In the genomic region with DNA sequence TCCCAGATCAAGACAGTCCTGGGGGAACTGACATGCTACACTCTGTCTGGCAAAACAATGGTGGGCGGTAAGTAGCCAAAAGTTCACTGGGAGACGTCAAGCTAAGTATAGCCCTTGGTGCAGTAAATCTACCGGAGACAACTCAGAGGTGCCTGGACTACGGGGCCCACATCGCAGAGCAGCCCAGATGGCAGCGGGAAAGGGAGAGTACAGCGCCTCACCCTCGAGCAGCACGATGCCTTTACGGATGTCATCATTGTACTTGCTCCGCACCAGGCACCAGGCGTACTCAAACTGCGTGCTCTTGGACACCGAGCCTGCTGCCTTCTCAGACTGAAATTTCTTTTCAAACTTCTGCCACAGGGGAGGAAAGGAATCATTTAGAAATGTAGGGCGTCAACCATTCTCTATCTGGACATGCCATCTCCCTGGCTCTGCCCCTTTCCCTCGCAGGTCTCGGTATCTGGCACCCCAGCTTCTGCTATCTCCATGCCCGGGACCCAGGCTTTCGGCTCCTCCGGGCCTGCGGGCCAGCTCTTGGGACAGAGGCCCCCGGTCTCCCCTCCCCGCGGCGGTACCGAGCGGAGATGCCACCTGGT, we compare ENCODE assay signal across 8 cellular contexts. TPM values are rescaled to one million over a fixed set of nuclear protein-coding genes. Genes with fewer than 3 reads are reported as not detected.
DNase-seq lines count a peak whose midpoint lies in the region; ATAC-seq, FAIRE-seq and TF ChIP-seq lines count a peak whose summit lies in the region.

No MANE protein-coding gene starts in this region.

- H3K4me1 ChIP-seq in Peyer's patch (peaks cover 0 to 30% (median 12%) of the 10 kb centered on the region in 4 donors), H1 (replicated peaks in 1 of 4; ENCODE audit: control insufficient read depth in 3 of 4, insufficient read depth in 4 of 4, low read length in 3 of 4) (peaks cover 0 to 6% (median 3%) of the 10 kb centered on the region in 4 experiments; a peak in 5 of 7 replicates), muscle layer of colon (ENCODE audit: insufficient read depth, low read length) (peaks cover 23% of the 10 kb centered on the region)

- H3K36me3 ChIP-seq in Peyer's patch (peaks cover 0 to 17% (median 0%) of the 10 kb centered on the region in 3 donors), H1 (ENCODE audit: control insufficient read depth in 2 of 4, insufficient read depth in 4 of 4, low read length in 3 of 4) (peaks cover 0 to 4% (median 0%) of the 10 kb centered on the region in 4 experiments; a peak in 2 of 8 replicates), muscle layer of colon (ENCODE audit: insufficient read depth, low read length) (peaks cover 26% of the 10 kb centered on the region)

- peak overlapping the region; percentile 36 for H3K4ac ChIP-seq in H1 (replicated peaks; ENCODE audit: insufficient read length, low read depth, low read length)

- POLR2A ChIA-PET in H1 (lab: Charles Lee; ENCODE audit: partially characterized antibody) = interaction anchor here (0.6 to 4.0 kb wide), 17 partner anchors 10 to 947 kb away, joined by 3 to 28 read pairs (median 3); a partner anchor contains a TSS

- H3K27me3 ChIP-seq in Peyer's patch (no peaks in the 10 kb centered on the region), H1 (replicated peaks in 1 of 4; ENCODE audit: control insufficient read depth in 3 of 4, extremely low read depth in 1 of 4, insufficient read depth in 3 of 4, low read length in 3 of 4) (no peaks in the 10 kb centered on the region), muscle layer of colon (ENCODE audit: control insufficient read depth in 1 of 2, insufficient read depth in 2 of 2, low read length in 2 of 2) (no peaks in the 10 kb centered on the region)

- H3K4me2 ChIP-seq in H1 (ENCODE audit: insufficient read depth in 1 of 2, low read depth in 2 of 2, low read length in 2 of 2) = peak overlapping the region; percentile 65 to 99

- H4K8ac ChIP-seq in H1 (ENCODE audit: extremely low read depth, insufficient read depth, low read length) = no peak overlapping the region

- TF ChIP-seq CTCF in Peyer's patch (IDR thresholded peaks at IDR 0.05) (peak in 3 of 6 experiments; percentile 88 to 97 (median 96)), H1 (IDR thresholded peaks at IDR 0.05; ENCODE audit: control extremely low read depth in 1 of 3, insufficient read depth in 1 of 3, low read depth in 1 of 3, low read length in 3 of 3) (peak in 1 of 3 experiments; percentile 91; a peak in 1 of 4 replicates)

- H2BK120ac ChIP-seq in H1 (replicated peaks; ENCODE audit: low read depth, low read length) = no peak overlapping the region

- H3K9ac ChIP-seq in H1 (replicated peaks in 1 of 4; ENCODE audit: extremely low read depth in 1 of 4, low read depth in 3 of 4, low read length in 3 of 4) (peak overlapping the region in 2 of 4 experiments; percentile 34; a peak in 2 of 7 replicates), muscle layer of colon (ENCODE audit: low read length) (peak overlapping the region; percentile 84)

- TF ChIP-seq POLR2A in Peyer's patch (IDR thresholded peaks at IDR 0.05) = peak in 1 of 2 donors; percentile 33
- TF ChIP-seq POLR2A in H1 (IDR thresholded peaks at IDR 0.05; ENCODE audit: control extremely low read depth in 1 of 2, low read depth in 2 of 2, low read length in 2 of 2) = no peak

- DNase-seq in activated CD4-positive, alpha-beta T cell treated with anti-CD3 and anti-CD28 coated beads for 48 hours = peak; percentile 24
- DNase-seq in activated CD4-positive, alpha-beta T cell treated with anti-CD3 and anti-CD28 coated beads, Interleukin-2, amount 50 U/mL, for 1 hour = no peak
- DNase-seq in Peyer's patch (peak in 2 of 3 donors; percentile 57 to 68), H1 (ENCODE audit: low read depth in 1 of 2, low spot score in 2 of 2) (peak; percentile 33 to 87), NCI-H774 (lab: John Stamatoyannopoulos, UW) (no peak), HTR-8/SVneo (ENCODE audit: insufficient read length, low spot score) (no peak)

- H4K5ac ChIP-seq in H1 (ENCODE audit: insufficient read length, low read depth, low read length) = no peak overlapping the region

- CTCF ChIA-PET in H1 (lab: Charles Lee; ENCODE audit: partially characterized antibody) = interaction anchor here (0.7 to 8.2 kb wide), 38 partner anchors 8 to 349 kb away, joined by 3 to 79 read pairs (median 5); a partner anchor contains a TSS

- H3K4me3 ChIP-seq in Peyer's patch (peak overlapping the region; percentile 70 to 89 (median 77)), H1 (ENCODE audit: extremely low read depth in 1 of 4, insufficient read depth in 2 of 4, low read depth in 3 of 4, low read length in 4 of 4) (peak overlapping the region; percentile 14 to 99 (median 98); a peak in 7 of 8 replicates), muscle layer of colon (ENCODE audit: low read depth in 1 of 2, low read length in 2 of 2) (peak overlapping the region; percentile 72 to 96)

- no peaks in the 10 kb centered on the region for H3K9me3 ChIP-seq in Peyer's patch
- H3K9me3 ChIP-seq in H1 (ENCODE audit: insufficient read depth in 2 of 2, low read depth in 1 of 2, low read length in 1 of 2) = no peaks in the 10 kb centered on the region
- no peaks in the 10 kb centered on the region for H3K9me3 ChIP-seq in muscle layer of colon (ENCODE audit: low read length)

- 50% methylated on average over 27 of the region's 27 CpGs; no CpG with 5 or more reads in 1 of the 2 experiments for WGBS in H1 (ENCODE audit: extremely low coverage in 1 of 2, insufficient coverage in 1 of 2, insufficient read length in 1 of 2, insufficient replicate concordance in 2 of 2, low coverage in 1 of 2, low lambda C conversion rate in 2 of 2, missing lambda C conversion rate in 1 of 2), 2 experiments

- no peak overlapping the region for H2AK5ac ChIP-seq in H1 (ENCODE audit: low read depth, low read length)

- ATAC-seq in GM19455 (IDR thresholded peaks at IDR 0.05; ENCODE audit: unreplicated experiment) = no peak

- H3K56ac ChIP-seq in H1 (replicated peaks; ENCODE audit: insufficient read length, low read depth, low read length) = no peak overlapping the region

- peaks cover 10% of the 10 kb centered on the region for H3K79me1 ChIP-seq in H1 (ENCODE audit: low read depth, low read length)

- peak overlapping the region; percentile 28; the same call in 1 of the 2 replicates for H3K18ac ChIP-seq in H1 (ENCODE audit: extremely low read depth, low read length)

- peaks cover 0 to 6% of the 10 kb centered on the region in 2 experiments for H4K20me1 ChIP-seq in H1 (replicated peaks in 1 of 2; ENCODE audit: control insufficient read depth in 1 of 2, insufficient read depth in 2 of 2, low read length in 2 of 2)

- peak; percentile 54 to 75; a peak in 3 of 4 replicates for TF ChIP-seq RAD21 in H1 (IDR thresholded peaks at IDR 0.05 in 1 of 2, conservative IDR thresholded peaks at IDR 0.05 in 1 of 2; ENCODE audit: low read depth in 2 of 2, low read length in 2 of 2)

- peaks cover 9% of the 10 kb centered on the region for H3K23me2 ChIP-seq in H1 (ENCODE audit: low read depth, low read length)

- H2BK5ac ChIP-seq in H1 (ENCODE audit: low read depth, low read length) = peak overlapping the region; percentile 97

- peaks cover 0 to 34% of the 10 kb centered on the region in 2 experiments; a peak in 1 of 4 replicates for H3K79me2 ChIP-seq in H1 (ENCODE audit: control insufficient read depth in 1 of 2, insufficient read depth in 2 of 2, low read length in 2 of 2)

- no peak overlapping the region for H2BK15ac ChIP-seq in H1 (ENCODE audit: low read length)

- H2BK12ac ChIP-seq in H1 (ENCODE audit: low read depth, low read length) = peak overlapping the region; percentile 44; the same call in 1 of the 2 replicates

- no peak overlapping the region for H4K91ac ChIP-seq in H1 (replicated peaks; ENCODE audit: insufficient read length, low read length)

- no peak overlapping the region for H3K23ac ChIP-seq in H1 (ENCODE audit: insufficient read length)

- TF ChIP-seq EP300 in H1 (IDR thresholded peaks at IDR 0.05; ENCODE audit: borderline replicate concordance in 1 of 2, low read depth in 2 of 2, low read length in 2 of 2) = no peak

- H2BK20ac ChIP-seq in H1 (ENCODE audit: low read length) = no peak overlapping the region

- no peak overlapping the region for H3K14ac ChIP-seq in H1 (ENCODE audit: insufficient read length)

- H2AFZ ChIP-seq in H1 (ENCODE audit: low read length) = no peak overlapping the region

- no peak for FAIRE-seq in H1 (lab: Jason Lieb, UNC)
- no peak for FAIRE-seq in HTR-8/SVneo (lab: Jason Lieb, UNC)

- H3K27ac ChIP-seq in Peyer's patch = peak overlapping the region; percentile 93 to 96 (median 96)
- no peak overlapping the region for H3K27ac ChIP-seq in H1 (ENCODE audit: low read depth, low read length)
- H3K27ac ChIP-seq in muscle layer of colon (ENCODE audit: low read depth, low read length) = peak overlapping the region; percentile 96

RNA-seq across cellular contexts. Expression of a gene that starts 1.0 kb away (rescaled TPM):
- 100 to 1,000 TPM; 143 to 289 (median 231) TPM for total RNA-seq in Peyer's patch
- total RNA-seq in H1 (2021; fragmentation: NEBNext Ultra II Directional; extraction: Animal tissue kit (Norgen Biotek cat#: 25700)) = 122 and 128 TPM in 2 replicates
- 195 and 246 TPM in 2 replicates for polyA plus RNA-seq in H1 (2011; rRNA removed)
- 294 TPM for polyA plus RNA-seq in H1 (2011; cell fraction: cytosol; rRNA removed)
- polyA plus RNA-seq in H1 (2011; cell fraction: nucleus; rRNA removed) = 158 TPM
- polyA plus RNA-seq in H1 (2012, experiment 1 of 2) = 116 to 183 TPM (median 179 TPM) in 4 replicates
- 229 TPM for polyA plus RNA-seq in H1 (2012, experiment 2 of 2)
- 101 TPM for polyA plus RNA-seq in H1 (2013, experiment 1 of 2)
- polyA plus RNA-seq in H1 (2013, experiment 2 of 2) = 103 TPM
- polyA minus RNA-seq in H1 (2011; rRNA and poly(A)+ RNA removed) = 58.6 and 63.0 TPM in 2 replicates
- polyA minus RNA-seq in H1 (2011; cell fraction: cytosol; rRNA and poly(A)+ RNA removed) = 42.5 TPM
- polyA minus RNA-seq in H1 (2011; cell fraction: nucleus; rRNA and poly(A)+ RNA removed) = 30.6 TPM

RNA-seq across cellular contexts. Expression of a gene that starts 6.3 kb away (rescaled TPM):
- total RNA-seq in Peyer's patch = 100 to 1,000 TPM in 3 of 4 donors, 10 to 100 TPM in 1; 94.9 to 942 (median 697) TPM
- total RNA-seq in H1 (2021; fragmentation: NEBNext Ultra II Directional; extraction: Animal tissue kit (Norgen Biotek cat#: 25700)) = 5.5 and 5.9 TPM in 2 replicates
- 7.6 and 11.1 TPM in 2 replicates for polyA plus RNA-seq in H1 (2011; rRNA removed)
- 7.0 TPM for polyA plus RNA-seq in H1 (2011; cell fraction: cytosol; rRNA removed)
- polyA plus RNA-seq in H1 (2011; cell fraction: nucleus; rRNA removed) = 21.7 TPM
- 3.8 to 6.3 TPM (median 4.8 TPM) in 4 replicates for polyA plus RNA-seq in H1 (2012, experiment 1 of 2)
- 3.7 TPM for polyA plus RNA-seq in H1 (2012, experiment 2 of 2)
- polyA plus RNA-seq in H1 (2013, experiment 1 of 2) = 3.6 TPM
- 2.9 TPM for polyA plus RNA-seq in H1 (2013, experiment 2 of 2)
- 2.7 and 5.7 TPM in 2 replicates for polyA minus RNA-seq in H1 (2011; rRNA and poly(A)+ RNA removed)
- polyA minus RNA-seq in H1 (2011; cell fraction: cytosol; rRNA and poly(A)+ RNA removed) = 2.6 TPM
- polyA minus RNA-seq in H1 (2011; cell fraction: nucleus; rRNA and poly(A)+ RNA removed) = 6.4 TPM

RNA-seq across cellular contexts. Expression of a gene that starts 25.9 kb away (rescaled TPM):
- 100 to 1,000 TPM in 2 of 4 donors, 10 to 100 TPM in 2; 37.1 to 142 (median 110) TPM for total RNA-seq in Peyer's patch
- 59.9 and 61.7 TPM in 2 replicates for total RNA-seq in H1 (2021; fragmentation: NEBNext Ultra II Directional; extraction: Animal tissue kit (Norgen Biotek cat#: 25700))
- polyA plus RNA-seq in H1 (2011; rRNA removed) = 38.2 and 48.9 TPM in 2 replicates
- 42.0 TPM for polyA plus RNA-seq in H1 (2011; cell fraction: cytosol; rRNA removed)
- polyA plus RNA-seq in H1 (2011; cell fraction: nucleus; rRNA removed) = 34.7 TPM
- 42.1 to 47.7 TPM (median 44.9 TPM) in 4 replicates for polyA plus RNA-seq in H1 (2012, experiment 1 of 2)
- polyA plus RNA-seq in H1 (2012, experiment 2 of 2) = 69.3 TPM
- 54.8 TPM for polyA plus RNA-seq in H1 (2013, experiment 1 of 2)
- 58.5 TPM for polyA plus RNA-seq in H1 (2013, experiment 2 of 2)
- polyA minus RNA-seq in H1 (2011; rRNA and poly(A)+ RNA removed) = 10.5 and 11.1 TPM in 2 replicates
- 18.8 TPM for polyA minus RNA-seq in H1 (2011; cell fraction: cytosol; rRNA and poly(A)+ RNA removed)
- polyA minus RNA-seq in H1 (2011; cell fraction: nucleus; rRNA and poly(A)+ RNA removed) = 10.6 TPM

RNA-seq across cellular contexts. Expression of a gene that starts 26.5 kb away (rescaled TPM):
- 100 to 1,000 TPM in 2 of 4 donors, 10 to 100 TPM in 2; 62.7 to 103 (median 83.7) TPM for total RNA-seq in Peyer's patch
- total RNA-seq in H1 (2021; fragmentation: NEBNext Ultra II Directional; extraction: Animal tissue kit (Norgen Biotek cat#: 25700)) = 43.1 and 47.2 TPM in 2 replicates
- polyA plus RNA-seq in H1 (2011; rRNA removed) = 28.4 and 57.0 TPM in 2 replicates
- polyA plus RNA-seq in H1 (2011; cell fraction: cytosol; rRNA removed) = 26.9 TPM
- 83.2 TPM for polyA plus RNA-seq in H1 (2011; cell fraction: nucleus; rRNA removed)
- 39.5 to 45.8 TPM (median 44.6 TPM) in 4 replicates for polyA plus RNA-seq in H1 (2012, experiment 1 of 2)
- polyA plus RNA-seq in H1 (2012, experiment 2 of 2) = 42.4 TPM
- polyA plus RNA-seq in H1 (2013, experiment 1 of 2) = 80.5 TPM
- polyA plus RNA-seq in H1 (2013, experiment 2 of 2) = 71.8 TPM
- 12.3 and 19.4 TPM in 2 replicates for polyA minus RNA-seq in H1 (2011; rRNA and poly(A)+ RNA removed)
- 26.1 TPM for polyA minus RNA-seq in H1 (2011; cell fraction: cytosol; rRNA and poly(A)+ RNA removed)
- 26.9 TPM for polyA minus RNA-seq in H1 (2011; cell fraction: nucleus; rRNA and poly(A)+ RNA removed)

RNA-seq across cellular contexts. Expression of a gene that starts 43.0 kb away (rescaled TPM):
- total RNA-seq in Peyer's patch = 100 to 1,000 TPM in 2 of 4 donors, 10 to 100 TPM in 1, not detected in 1; 91.4 to 195 (median 123) TPM
- total RNA-seq in H1 (2021; fragmentation: NEBNext Ultra II Directional; extraction: Animal tissue kit (Norgen Biotek cat#: 25700)) = 0.82 TPM in 1 of 2 replicates, not detected in the other
- 0.21 and 0.58 TPM in 2 replicates for polyA plus RNA-seq in H1 (2011; rRNA removed)
- polyA plus RNA-seq in H1 (2011; cell fraction: cytosol; rRNA removed) = 0.48 TPM
- 0.76 TPM for polyA plus RNA-seq in H1 (2011; cell fraction: nucleus; rRNA removed)
- polyA plus RNA-seq in H1 (2012, experiment 1 of 2) = 0.23 to 0.61 TPM (median 0.24 TPM) in 3 of 4 replicates, not detected in the other
- 0.14 TPM for polyA plus RNA-seq in H1 (2012, experiment 2 of 2)
- 0.59 TPM for polyA plus RNA-seq in H1 (2013, experiment 1 of 2)
- 0.72 TPM for polyA plus RNA-seq in H1 (2013, experiment 2 of 2)
- 1.9 TPM in 1 of 2 replicates, not detected in the other for polyA minus RNA-seq in H1 (2011; rRNA and poly(A)+ RNA removed)
- polyA minus RNA-seq in H1 (2011; cell fraction: cytosol; rRNA and poly(A)+ RNA removed) = not detected
- polyA minus RNA-seq in H1 (2011; cell fraction: nucleus; rRNA and poly(A)+ RNA removed) = 1.3 TPM

Comparison
In these comparisons a context has a peak if more than half of its experiments do, and no peak if none do; other contexts are left out.
1. DNase-seq: peak in activated CD4-positive, alpha-beta T cell treated with anti-CD3 and anti-CD28 coated beads for 48 hours (single experiment), Peyer's patch (2 of 3) and H1 (2 of 2); none in activated CD4-positive, alpha-beta T cell treated with anti-CD3 and anti-CD28 coated beads, Interleukin-2, amount 50 U/mL, for 1 hour (single experiment), NCI-H774 (single experiment) and HTR-8/SVneo (single experiment).
2. RNA of a gene that starts 6.3 kb away (total RNA-seq): 94.9 to 942 TPM in Peyer's patch; 5.5 to 5.9 TPM in H1; every median in the first group is over 10 times any median in the second.
3. Peak in every context shown above with its lines, with median percentiles within 50 percentile points of each other: H3K4me3 ChIP-seq.